Comparison of ENCODE assay signal across 22 cellular contexts in the genomic region with DNA sequence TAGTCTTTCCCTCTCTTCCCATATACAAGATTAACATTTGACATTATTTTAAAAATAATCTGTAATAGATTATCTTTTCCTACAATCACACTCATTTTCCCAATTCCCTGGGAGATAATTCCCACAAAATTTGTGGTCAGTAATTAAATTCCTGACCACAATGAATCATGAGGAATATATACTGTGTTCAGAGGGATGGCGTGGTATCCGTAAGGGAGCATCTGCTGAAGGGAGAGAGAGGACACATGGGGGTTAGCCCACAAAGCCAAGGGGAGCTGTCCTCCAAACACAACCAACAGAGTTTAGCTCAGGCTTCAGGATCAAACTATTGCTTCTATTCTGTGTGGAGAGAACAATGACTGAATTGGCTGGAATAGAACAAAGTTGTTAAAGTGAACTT.
"Had no signal": no experiment of that assay in that cellular context is flagged by ENCODE, and none has a peak within 500 bp of the region (broad histone marks: within the 10 kb centered on the region; RNA-seq: fewer than 3 reads in every experiment).

No MANE protein-coding gene starts in this region.

- DNase-seq: activated CD4-positive, alpha-beta T cell treated with anti-CD3 and anti-CD28 coated beads, Interleukin-2, amount 10 ng/mL, durations not matched to agents 7 days and 5 days; activated CD8-positive, alpha-beta T cell treated with anti-CD3 and anti-CD28 coated beads, Interleukin-2, amount 10 ng/mL, durations not matched to agents 7 days and 5 days; activated naive CD4-positive, alpha-beta T cell treated with Interleukin-2 at 50 U/mL for 16 hours; activated naive CD8-positive, alpha-beta T cell treated with anti-CD3 and anti-CD28 coated beads, Interleukin-2, amount 10 ng/mL, durations not matched to agents 7 days and 5 days; activated T-cell treated with anti-CD3 and anti-CD28 coated beads, Interleukin-2, amount 50 U/mL, for 24 hours; anterior cingulate cortex; colonic mucosa; endodermal cell; heart left ventricle; spleen; stimulated activated CD4-positive, alpha-beta T cell treated with anti-CD3 and anti-CD28 coated beads, Interleukin-4, amount 100 ng/mL, for 4 hours; T1000 had no signal

- H3K4me3 Mint-ChIP-seq: activated CD4-positive, alpha-beta T cell treated with anti-CD3 and anti-CD28 coated beads, Interleukin-2, amount 10 ng/mL, durations not matched to agents 7 days and 5 days; activated CD8-positive, alpha-beta T cell treated with anti-CD3 and anti-CD28 coated beads, Interleukin-2, amount 10 ng/mL, durations not matched to agents 7 days and 5 days; activated naive CD8-positive, alpha-beta T cell treated with anti-CD3 and anti-CD28 coated beads, Interleukin-2, amount 10 ng/mL, durations not matched to agents 7 days and 5 days; activated T-cell treated with anti-CD3 and anti-CD28 coated beads, Interleukin-2, amount 50 U/mL, for 24 hours; central memory CD8-positive, alpha-beta T cell; endodermal cell; nephron; stimulated activated memory B cell treated with anti-CD40 and anti-IgM and Interleukin-4, amounts not matched to agents 10 μg/mL and 1 μg/mL and 100 μg/mL, for 72 hours had no signal

- H3K9me3 Mint-ChIP-seq: activated CD4-positive, alpha-beta T cell treated with anti-CD3 and anti-CD28 coated beads, Interleukin-2, amount 10 ng/mL, durations not matched to agents 7 days and 5 days; activated T-cell treated with anti-CD3 and anti-CD28 coated beads, Interleukin-2, amount 50 U/mL, for 24 hours; activated T-helper 2 cell treated with anti-CD3 and anti-CD28 coated beads, Interferon-gamma antibody, Interleukin-2, Interleukin-4, amounts not matched to agents 10 μg/mL and 5 μg/mL and 100 μg/mL, durations not matched to agents 14 hours and 24 hours and 36 hours; central memory CD8-positive, alpha-beta T cell; endodermal cell; nephron; stimulated activated memory B cell treated with anti-CD40 and anti-IgM and Interleukin-4, amounts not matched to agents 10 μg/mL and 1 μg/mL and 100 μg/mL, for 72 hours had no signal

- H3K4me3 ChIP-seq: colonic mucosa, gastroesophageal sphincter, heart left ventricle, lower lobe of right lung, spleen, thoracic aorta, upper lobe of left lung had no signal

- H3K27me3 ChIP-seq: colonic mucosa, gastroesophageal sphincter, heart left ventricle, spleen, upper lobe of left lung had no signal

- H3K36me3 ChIP-seq: colonic mucosa, gastroesophageal sphincter, heart left ventricle, lower lobe of right lung, spleen, thoracic aorta, upper lobe of left lung had no signal

- H3K4me1 ChIP-seq: colonic mucosa, gastroesophageal sphincter had no signal

- H3K36me3 Mint-ChIP-seq: stimulated activated memory B cell treated with anti-CD40 and anti-IgM and Interleukin-4, amounts not matched to agents 10 μg/mL and 1 μg/mL and 100 μg/mL, for 72 hours had no signal

- H3K9me3 ChIP-seq: colonic mucosa, gastroesophageal sphincter, heart left ventricle, lower lobe of right lung, spleen, thoracic aorta, upper lobe of left lung had no signal

- H3K27ac Mint-ChIP-seq: activated CD4-positive, alpha-beta T cell treated with anti-CD3 and anti-CD28 coated beads, Interleukin-2, amount 10 ng/mL, durations not matched to agents 7 days and 5 days; activated CD8-positive, alpha-beta T cell treated with anti-CD3 and anti-CD28 coated beads, Interleukin-2, amount 10 ng/mL, durations not matched to agents 7 days and 5 days; activated naive CD8-positive, alpha-beta T cell treated with anti-CD3 and anti-CD28 coated beads, Interleukin-2, amount 10 ng/mL, durations not matched to agents 7 days and 5 days; activated T-cell treated with anti-CD3 and anti-CD28 coated beads, Interleukin-2, amount 50 U/mL, for 24 hours; activated T-helper 2 cell treated with anti-CD3 and anti-CD28 coated beads, Interferon-gamma antibody, Interleukin-2, Interleukin-4, amounts not matched to agents 10 μg/mL and 5 μg/mL and 100 μg/mL, durations not matched to agents 14 hours and 24 hours and 36 hours; endodermal cell; stimulated activated memory B cell treated with anti-CD40 and anti-IgM and Interleukin-4, amounts not matched to agents 10 μg/mL and 1 μg/mL and 100 μg/mL, for 72 hours had no signal

- H3K27me3 Mint-ChIP-seq: activated CD4-positive, alpha-beta T cell treated with anti-CD3 and anti-CD28 coated beads, Interleukin-2, amount 10 ng/mL, durations not matched to agents 7 days and 5 days; activated naive CD8-positive, alpha-beta T cell treated with anti-CD3 and anti-CD28 coated beads, Interleukin-2, amount 10 ng/mL, durations not matched to agents 7 days and 5 days; activated T-cell treated with anti-CD3 and anti-CD28 coated beads, Interleukin-2, amount 50 U/mL, for 24 hours; central memory CD8-positive, alpha-beta T cell; stimulated activated memory B cell treated with anti-CD40 and anti-IgM and Interleukin-4, amounts not matched to agents 10 μg/mL and 1 μg/mL and 100 μg/mL, for 72 hours had no signal

- ATAC-seq: activated CD4-positive, CD25-positive, alpha-beta regulatory T cell treated with anti-CD3 and anti-CD28 coated beads, Interleukin-2, amount 50 U/mL, for 24 hours; activated CD8-positive, alpha-beta T cell treated with anti-CD3 and anti-CD28 coated beads, Interleukin-2, amount 10 ng/mL, durations not matched to agents 7 days and 5 days; gastroesophageal sphincter; heart left ventricle; stimulated activated memory B cell treated with anti-CD40 and anti-IgM and Interleukin-4, amounts not matched to agents 10 μg/mL and 1 μg/mL and 100 μg/mL, for 72 hours had no signal

- H3K27ac ChIP-seq: colonic mucosa, epithelial cell of prostate, gastroesophageal sphincter, heart left ventricle, thoracic aorta had no signal
